1 cellular context compared by ENCODE assay signal in the genomic region with DNA sequence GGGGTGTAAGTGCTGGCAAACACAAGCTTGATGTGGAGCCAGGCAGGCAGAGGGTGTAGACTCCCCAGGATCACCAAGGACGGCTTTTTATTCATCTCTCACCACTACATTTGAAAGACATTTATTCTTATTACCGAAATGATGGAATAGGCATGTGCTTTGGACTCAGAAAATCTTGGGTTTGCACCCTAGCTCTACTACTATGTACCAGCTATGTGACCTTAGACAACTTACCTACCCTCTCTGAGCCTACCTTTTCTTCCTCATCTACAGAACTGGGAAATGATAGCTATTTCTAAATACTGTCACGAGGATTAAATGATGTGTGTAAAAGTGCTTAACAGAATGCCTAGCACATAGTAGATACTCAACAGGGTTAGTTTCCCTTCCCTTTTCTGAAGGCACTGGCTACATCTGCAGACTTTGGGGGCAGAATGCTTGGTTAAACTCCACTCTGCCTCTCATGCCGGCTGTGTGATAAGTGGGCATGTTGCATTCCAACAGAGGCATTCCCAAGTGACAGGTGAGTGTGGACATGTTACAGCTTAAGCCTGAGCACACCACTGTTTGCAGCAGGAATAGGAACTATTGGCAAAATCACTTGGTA.
TF ChIP-seq lines count a peak whose summit lies in the region.

No MANE protein-coding gene starts in this region.

TF ChIP-seq in GM12878, 131 proteins besides CTCF, POLR2A, EP300 and RAD21 (continued from another document and continues in another):
- TF ChIP-seq, protein P1, sequence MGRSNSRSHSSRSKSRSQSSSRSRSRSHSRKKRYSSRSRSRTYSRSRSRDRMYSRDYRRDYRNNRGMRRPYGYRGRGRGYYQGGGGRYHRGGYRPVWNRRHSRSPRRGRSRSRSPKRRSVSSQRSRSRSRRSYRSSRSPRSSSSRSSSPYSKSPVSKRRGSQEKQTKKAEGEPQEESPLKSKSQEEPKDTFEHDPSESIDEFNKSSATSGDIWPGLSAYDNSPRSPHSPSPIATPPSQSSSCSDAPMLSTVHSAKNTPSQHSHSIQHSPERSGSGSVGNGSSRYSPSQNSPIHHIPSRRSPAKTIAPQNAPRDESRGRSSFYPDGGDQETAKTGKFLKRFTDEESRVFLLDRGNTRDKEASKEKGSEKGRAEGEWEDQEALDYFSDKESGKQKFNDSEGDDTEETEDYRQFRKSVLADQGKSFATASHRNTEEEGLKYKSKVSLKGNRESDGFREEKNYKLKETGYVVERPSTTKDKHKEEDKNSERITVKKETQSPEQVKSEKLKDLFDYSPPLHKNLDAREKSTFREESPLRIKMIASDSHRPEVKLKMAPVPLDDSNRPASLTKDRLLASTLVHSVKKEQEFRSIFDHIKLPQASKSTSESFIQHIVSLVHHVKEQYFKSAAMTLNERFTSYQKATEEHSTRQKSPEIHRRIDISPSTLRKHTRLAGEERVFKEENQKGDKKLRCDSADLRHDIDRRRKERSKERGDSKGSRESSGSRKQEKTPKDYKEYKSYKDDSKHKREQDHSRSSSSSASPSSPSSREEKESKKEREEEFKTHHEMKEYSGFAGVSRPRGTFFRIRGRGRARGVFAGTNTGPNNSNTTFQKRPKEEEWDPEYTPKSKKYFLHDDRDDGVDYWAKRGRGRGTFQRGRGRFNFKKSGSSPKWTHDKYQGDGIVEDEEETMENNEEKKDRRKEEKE (IDR thresholded peaks at IDR 0.05) = no peak
- no peak for TF ChIP-seq EGR1 (IDR thresholded peaks at IDR 0.05; ENCODE audit: borderline replicate concordance in 1 of 2, low read depth in 2 of 2, low read length in 2 of 2)
- TF ChIP-seq WRNIP1 (IDR thresholded peaks at IDR 0.05; ENCODE audit: borderline replicate concordance, low read depth, low read length) = no peak
- TF ChIP-seq EED (IDR thresholded peaks at IDR 0.05; ENCODE audit: low read depth) = peak; percentile 55
- 0 out of 2 replicates have a peak, but pooled peaks have one; percentile 32 for TF ChIP-seq MEF2A (IDR thresholded peaks at IDR 0.05; ENCODE audit: insufficient read depth, low read depth, low read length)
- TF ChIP-seq IKZF2 (IDR thresholded peaks at IDR 0.05) = peak; percentile 56 to 61; a peak in 2 of 4 replicates
- TF ChIP-seq RBBP5 (conservative IDR thresholded peaks at IDR 0.05) = no peak
- TF ChIP-seq, protein P2, sequence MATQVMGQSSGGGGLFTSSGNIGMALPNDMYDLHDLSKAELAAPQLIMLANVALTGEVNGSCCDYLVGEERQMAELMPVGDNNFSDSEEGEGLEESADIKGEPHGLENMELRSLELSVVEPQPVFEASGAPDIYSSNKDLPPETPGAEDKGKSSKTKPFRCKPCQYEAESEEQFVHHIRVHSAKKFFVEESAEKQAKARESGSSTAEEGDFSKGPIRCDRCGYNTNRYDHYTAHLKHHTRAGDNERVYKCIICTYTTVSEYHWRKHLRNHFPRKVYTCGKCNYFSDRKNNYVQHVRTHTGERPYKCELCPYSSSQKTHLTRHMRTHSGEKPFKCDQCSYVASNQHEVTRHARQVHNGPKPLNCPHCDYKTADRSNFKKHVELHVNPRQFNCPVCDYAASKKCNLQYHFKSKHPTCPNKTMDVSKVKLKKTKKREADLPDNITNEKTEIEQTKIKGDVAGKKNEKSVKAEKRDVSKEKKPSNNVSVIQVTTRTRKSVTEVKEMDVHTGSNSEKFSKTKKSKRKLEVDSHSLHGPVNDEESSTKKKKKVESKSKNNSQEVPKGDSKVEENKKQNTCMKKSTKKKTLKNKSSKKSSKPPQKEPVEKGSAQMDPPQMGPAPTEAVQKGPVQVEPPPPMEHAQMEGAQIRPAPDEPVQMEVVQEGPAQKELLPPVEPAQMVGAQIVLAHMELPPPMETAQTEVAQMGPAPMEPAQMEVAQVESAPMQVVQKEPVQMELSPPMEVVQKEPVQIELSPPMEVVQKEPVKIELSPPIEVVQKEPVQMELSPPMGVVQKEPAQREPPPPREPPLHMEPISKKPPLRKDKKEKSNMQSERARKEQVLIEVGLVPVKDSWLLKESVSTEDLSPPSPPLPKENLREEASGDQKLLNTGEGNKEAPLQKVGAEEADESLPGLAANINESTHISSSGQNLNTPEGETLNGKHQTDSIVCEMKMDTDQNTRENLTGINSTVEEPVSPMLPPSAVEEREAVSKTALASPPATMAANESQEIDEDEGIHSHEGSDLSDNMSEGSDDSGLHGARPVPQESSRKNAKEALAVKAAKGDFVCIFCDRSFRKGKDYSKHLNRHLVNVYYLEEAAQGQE (IDR thresholded peaks at IDR 0.05; ENCODE audit: low read depth, low read length) = no peak
- no peak for TF ChIP-seq HDGF (IDR thresholded peaks at IDR 0.05)
- no peak for TF ChIP-seq SP1 (IDR thresholded peaks at IDR 0.05; ENCODE audit: low read depth, low read length)
- TF ChIP-seq SREBF1 (IDR thresholded peaks at IDR 0.05; ENCODE audit: low read length) = no peak
- TF ChIP-seq RAD51 (IDR thresholded peaks at IDR 0.05) = peak; percentile 37; the same call in 1 of the 2 replicates
- peak; percentile 27; the same call in 1 of the 2 replicates for TF ChIP-seq CREM (IDR thresholded peaks at IDR 0.05; ENCODE audit: low read depth)
- peak; percentile 63; the same call in 1 of the 2 replicates for TF ChIP-seq IKZF1 (conservative IDR thresholded peaks at IDR 0.05)
- TF ChIP-seq ATF7 (IDR thresholded peaks at IDR 0.05; ENCODE audit: low read depth) = 0 out of 2 replicates have a peak, but pooled peaks have one; percentile 33
- TF ChIP-seq NFYA (IDR thresholded peaks at IDR 0.05; ENCODE audit: borderline replicate concordance, low read depth, low read length) = no peak
- TF ChIP-seq MTA2 (IDR thresholded peaks at IDR 0.05; ENCODE audit: low read depth) = peak; percentile 60; the same call in 1 of the 2 replicates
- peak; percentile 75; the same call in 1 of the 2 replicates for TF ChIP-seq DPF2 (IDR thresholded peaks at IDR 0.05)
- TF ChIP-seq ZSCAN29 (IDR thresholded peaks at IDR 0.05) = no peak
- TF ChIP-seq NR2F1 (conservative IDR thresholded peaks at IDR 0.05) = no peak
- TF ChIP-seq, protein P3, sequence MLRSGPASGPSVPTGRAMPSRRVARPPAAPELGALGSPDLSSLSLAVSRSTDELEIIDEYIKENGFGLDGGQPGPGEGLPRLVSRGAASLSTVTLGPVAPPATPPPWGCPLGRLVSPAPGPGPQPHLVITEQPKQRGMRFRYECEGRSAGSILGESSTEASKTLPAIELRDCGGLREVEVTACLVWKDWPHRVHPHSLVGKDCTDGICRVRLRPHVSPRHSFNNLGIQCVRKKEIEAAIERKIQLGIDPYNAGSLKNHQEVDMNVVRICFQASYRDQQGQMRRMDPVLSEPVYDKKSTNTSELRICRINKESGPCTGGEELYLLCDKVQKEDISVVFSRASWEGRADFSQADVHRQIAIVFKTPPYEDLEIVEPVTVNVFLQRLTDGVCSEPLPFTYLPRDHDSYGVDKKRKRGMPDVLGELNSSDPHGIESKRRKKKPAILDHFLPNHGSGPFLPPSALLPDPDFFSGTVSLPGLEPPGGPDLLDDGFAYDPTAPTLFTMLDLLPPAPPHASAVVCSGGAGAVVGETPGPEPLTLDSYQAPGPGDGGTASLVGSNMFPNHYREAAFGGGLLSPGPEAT (IDR thresholded peaks at IDR 0.05; ENCODE audit: low read depth) = peak; percentile 66; the same call in 1 of the 2 replicates
- no peak for TF ChIP-seq CBFB (IDR thresholded peaks at IDR 0.05; ENCODE audit: low read depth)
- 0 out of 2 replicates have a peak, but pooled peaks have one; percentile 10 for TF ChIP-seq RUNX3 (IDR thresholded peaks at IDR 0.05; ENCODE audit: low read length)
- peak; percentile 91 for TF ChIP-seq SMARCA5 (IDR thresholded peaks at IDR 0.05)
- TF ChIP-seq EZH2 (IDR thresholded peaks at IDR 0.05; ENCODE audit: borderline replicate concordance, control insufficient read depth, low read depth, low read length) = no peak
- TF ChIP-seq, protein P4, sequence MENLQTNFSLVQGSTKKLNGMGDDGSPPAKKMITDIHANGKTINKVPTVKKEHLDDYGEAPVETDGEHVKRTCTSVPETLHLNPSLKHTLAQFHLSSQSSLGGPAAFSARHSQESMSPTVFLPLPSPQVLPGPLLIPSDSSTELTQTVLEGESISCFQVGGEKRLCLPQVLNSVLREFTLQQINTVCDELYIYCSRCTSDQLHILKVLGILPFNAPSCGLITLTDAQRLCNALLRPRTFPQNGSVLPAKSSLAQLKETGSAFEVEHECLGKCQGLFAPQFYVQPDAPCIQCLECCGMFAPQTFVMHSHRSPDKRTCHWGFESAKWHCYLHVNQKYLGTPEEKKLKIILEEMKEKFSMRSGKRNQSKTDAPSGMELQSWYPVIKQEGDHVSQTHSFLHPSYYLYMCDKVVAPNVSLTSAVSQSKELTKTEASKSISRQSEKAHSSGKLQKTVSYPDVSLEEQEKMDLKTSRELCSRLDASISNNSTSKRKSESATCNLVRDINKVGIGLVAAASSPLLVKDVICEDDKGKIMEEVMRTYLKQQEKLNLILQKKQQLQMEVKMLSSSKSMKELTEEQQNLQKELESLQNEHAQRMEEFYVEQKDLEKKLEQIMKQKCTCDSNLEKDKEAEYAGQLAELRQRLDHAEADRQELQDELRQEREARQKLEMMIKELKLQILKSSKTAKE (IDR thresholded peaks at IDR 0.05; ENCODE audit: low read depth, poor library complexity, severe bottlenecking) = peak; percentile 36
- TF ChIP-seq, protein P5, sequence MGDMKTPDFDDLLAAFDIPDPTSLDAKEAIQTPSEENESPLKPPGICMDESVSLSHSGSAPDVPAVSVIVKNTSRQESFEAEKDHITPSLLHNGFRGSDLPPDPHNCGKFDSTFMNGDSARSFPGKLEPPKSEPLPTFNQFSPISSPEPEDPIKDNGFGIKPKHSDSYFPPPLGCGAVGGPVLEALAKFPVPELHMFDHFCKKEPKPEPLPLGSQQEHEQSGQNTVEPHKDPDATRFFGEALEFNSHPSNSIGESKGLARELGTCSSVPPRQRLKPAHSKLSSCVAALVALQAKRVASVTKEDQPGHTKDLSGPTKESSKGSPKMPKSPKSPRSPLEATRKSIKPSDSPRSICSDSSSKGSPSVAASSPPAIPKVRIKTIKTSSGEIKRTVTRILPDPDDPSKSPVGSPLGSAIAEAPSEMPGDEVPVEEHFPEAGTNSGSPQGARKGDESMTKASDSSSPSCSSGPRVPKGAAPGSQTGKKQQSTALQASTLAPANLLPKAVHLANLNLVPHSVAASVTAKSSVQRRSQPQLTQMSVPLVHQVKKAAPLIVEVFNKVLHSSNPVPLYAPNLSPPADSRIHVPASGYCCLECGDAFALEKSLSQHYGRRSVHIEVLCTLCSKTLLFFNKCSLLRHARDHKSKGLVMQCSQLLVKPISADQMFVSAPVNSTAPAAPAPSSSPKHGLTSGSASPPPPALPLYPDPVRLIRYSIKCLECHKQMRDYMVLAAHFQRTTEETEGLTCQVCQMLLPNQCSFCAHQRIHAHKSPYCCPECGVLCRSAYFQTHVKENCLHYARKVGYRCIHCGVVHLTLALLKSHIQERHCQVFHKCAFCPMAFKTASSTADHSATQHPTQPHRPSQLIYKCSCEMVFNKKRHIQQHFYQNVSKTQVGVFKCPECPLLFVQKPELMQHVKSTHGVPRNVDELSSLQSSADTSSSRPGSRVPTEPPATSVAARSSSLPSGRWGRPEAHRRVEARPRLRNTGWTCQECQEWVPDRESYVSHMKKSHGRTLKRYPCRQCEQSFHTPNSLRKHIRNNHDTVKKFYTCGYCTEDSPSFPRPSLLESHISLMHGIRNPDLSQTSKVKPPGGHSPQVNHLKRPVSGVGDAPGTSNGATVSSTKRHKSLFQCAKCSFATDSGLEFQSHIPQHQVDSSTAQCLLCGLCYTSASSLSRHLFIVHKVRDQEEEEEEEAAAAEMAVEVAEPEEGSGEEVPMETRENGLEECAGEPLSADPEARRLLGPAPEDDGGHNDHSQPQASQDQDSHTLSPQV (IDR thresholded peaks at IDR 0.05) = no peak
- TF ChIP-seq ZZZ3 (IDR thresholded peaks at IDR 0.05; ENCODE audit: control insufficient read depth, insufficient read length, low read depth) = no peak
- no peak for TF ChIP-seq SRF (IDR thresholded peaks at IDR 0.05; ENCODE audit: low read depth in 2 of 2, low read length in 2 of 2)
- TF ChIP-seq MEF2B (IDR thresholded peaks at IDR 0.05; ENCODE audit: partially characterized antibody, poor library complexity, severe bottlenecking) = peak; percentile 50
- no peak for TF ChIP-seq JUNB (IDR thresholded peaks at IDR 0.05)
- TF ChIP-seq, protein P6, sequence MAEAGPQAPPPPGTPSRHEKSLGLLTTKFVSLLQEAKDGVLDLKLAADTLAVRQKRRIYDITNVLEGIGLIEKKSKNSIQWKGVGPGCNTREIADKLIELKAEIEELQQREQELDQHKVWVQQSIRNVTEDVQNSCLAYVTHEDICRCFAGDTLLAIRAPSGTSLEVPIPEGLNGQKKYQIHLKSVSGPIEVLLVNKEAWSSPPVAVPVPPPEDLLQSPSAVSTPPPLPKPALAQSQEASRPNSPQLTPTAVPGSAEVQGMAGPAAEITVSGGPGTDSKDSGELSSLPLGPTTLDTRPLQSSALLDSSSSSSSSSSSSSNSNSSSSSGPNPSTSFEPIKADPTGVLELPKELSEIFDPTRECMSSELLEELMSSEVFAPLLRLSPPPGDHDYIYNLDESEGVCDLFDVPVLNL (IDR thresholded peaks at IDR 0.05; ENCODE audit: low read depth, low read length) = no peak
- TF ChIP-seq CBX5 (IDR thresholded peaks at IDR 0.05; ENCODE audit: low read depth) = no peak
- TF ChIP-seq ZNF24 (IDR thresholded peaks at IDR 0.05) = peak; percentile 96
- TF ChIP-seq, protein P7, sequence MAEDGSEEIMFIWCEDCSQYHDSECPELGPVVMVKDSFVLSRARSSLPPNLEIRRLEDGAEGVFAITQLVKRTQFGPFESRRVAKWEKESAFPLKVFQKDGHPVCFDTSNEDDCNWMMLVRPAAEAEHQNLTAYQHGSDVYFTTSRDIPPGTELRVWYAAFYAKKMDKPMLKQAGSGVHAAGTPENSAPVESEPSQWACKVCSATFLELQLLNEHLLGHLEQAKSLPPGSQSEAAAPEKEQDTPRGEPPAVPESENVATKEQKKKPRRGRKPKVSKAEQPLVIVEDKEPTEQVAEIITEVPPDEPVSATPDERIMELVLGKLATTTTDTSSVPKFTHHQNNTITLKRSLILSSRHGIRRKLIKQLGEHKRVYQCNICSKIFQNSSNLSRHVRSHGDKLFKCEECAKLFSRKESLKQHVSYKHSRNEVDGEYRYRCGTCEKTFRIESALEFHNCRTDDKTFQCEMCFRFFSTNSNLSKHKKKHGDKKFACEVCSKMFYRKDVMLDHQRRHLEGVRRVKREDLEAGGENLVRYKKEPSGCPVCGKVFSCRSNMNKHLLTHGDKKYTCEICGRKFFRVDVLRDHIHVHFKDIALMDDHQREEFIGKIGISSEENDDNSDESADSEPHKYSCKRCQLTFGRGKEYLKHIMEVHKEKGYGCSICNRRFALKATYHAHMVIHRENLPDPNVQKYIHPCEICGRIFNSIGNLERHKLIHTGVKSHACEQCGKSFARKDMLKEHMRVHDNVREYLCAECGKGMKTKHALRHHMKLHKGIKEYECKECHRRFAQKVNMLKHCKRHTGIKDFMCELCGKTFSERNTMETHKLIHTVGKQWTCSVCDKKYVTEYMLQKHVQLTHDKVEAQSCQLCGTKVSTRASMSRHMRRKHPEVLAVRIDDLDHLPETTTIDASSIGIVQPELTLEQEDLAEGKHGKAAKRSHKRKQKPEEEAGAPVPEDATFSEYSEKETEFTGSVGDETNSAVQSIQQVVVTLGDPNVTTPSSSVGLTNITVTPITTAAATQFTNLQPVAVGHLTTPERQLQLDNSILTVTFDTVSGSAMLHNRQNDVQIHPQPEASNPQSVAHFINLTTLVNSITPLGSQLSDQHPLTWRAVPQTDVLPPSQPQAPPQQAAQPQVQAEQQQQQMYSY (CRISPR knock-in tag; IDR thresholded peaks at IDR 0.05) = no peak
- peak; percentile 96 for TF ChIP-seq SPI1 (IDR thresholded peaks at IDR 0.05; ENCODE audit: borderline replicate concordance, insufficient read depth, low read depth, low read length)
- TF ChIP-seq ZNF274 (IDR thresholded peaks at IDR 0.05; ENCODE audit: insufficient read depth, insufficient read length) = no peak
- TF ChIP-seq BACH1 (IDR thresholded peaks at IDR 0.05; ENCODE audit: borderline replicate concordance) = peak; percentile 58; the same call in 1 of the 2 replicates
- no peak for TF ChIP-seq STAT1 (conservative IDR thresholded peaks at IDR 0.05)
